Comparison of ENCODE assay signal across 10 cellular contexts in the genomic region with DNA sequence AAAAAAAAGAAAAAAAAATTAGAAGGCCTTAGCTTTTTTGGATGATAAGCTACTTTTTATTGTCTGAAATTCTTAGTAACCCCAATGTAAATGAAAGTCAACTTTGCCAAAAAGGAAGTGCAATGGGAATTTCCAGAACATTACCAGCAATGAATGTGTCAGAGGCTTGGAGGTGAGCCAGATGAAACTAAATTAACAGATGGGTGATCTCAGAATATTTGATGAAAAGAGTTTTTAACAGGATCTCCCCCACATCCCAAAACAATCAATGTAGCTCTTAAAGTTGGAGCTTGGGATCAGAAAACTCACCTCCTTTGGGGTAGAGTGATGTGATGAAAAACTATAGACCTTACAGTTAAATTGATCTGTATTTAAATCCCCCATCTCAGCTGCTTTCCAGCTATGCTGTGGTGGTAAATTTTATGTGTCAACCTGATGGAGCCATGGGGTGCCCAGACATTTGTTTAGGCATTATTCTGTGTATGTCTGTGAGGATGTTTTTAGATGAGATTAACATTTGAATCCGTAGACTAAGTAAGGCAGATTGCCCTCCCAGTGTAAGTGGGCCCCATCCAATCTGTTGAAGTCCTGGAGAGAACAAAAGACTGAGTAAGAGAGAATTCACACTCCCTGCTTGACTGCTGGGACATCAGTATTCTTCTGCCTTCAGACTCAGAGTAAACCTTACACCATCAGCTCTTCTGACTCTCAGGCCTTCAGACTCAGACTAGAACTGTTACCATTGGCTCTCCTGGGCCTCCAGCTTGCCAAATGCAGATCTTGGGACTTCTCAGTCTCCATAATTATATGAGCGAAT.
DNase-seq lines count a peak whose midpoint lies in the region; ATAC-seq and TF ChIP-seq lines count a peak whose summit lies in the region.
"Had no signal": no experiment of that assay in that cellular context is flagged by ENCODE, and none has a peak within 500 bp of the region (broad histone marks: within the 10 kb centered on the region; RNA-seq: fewer than 3 reads in every experiment).

No MANE protein-coding gene starts in this region.

- H3K4me3 Mint-ChIP-seq in neural crest cell (no peak overlapping the region), T-helper 17 cell (no peak overlapping the region)
- H3K4me3 Mint-ChIP-seq: activated naive CD8-positive, alpha-beta T cell had no signal

- H3K27ac ChIP-seq in HUES48 (ENCODE audit: low read depth, low read length) (peak overlapping the region; percentile 87), colonic mucosa (peak overlapping the region; percentile 38)

- DNase-seq in DMS153 (lab: John Stamatoyannopoulos, UW): peak; percentile 54
- no peak for DNase-seq in colonic mucosa
- no peak for DNase-seq in neural crest cell (ENCODE audit: low read depth, low spot score)
- DNase-seq in SKM-1 treated with dmso at 0.1 percent for 144 hours (lab: John Stamatoyannopoulos, UW; ENCODE audit: unreplicated experiment): no peak
- DNase-seq in T-helper 17 cell: no peak
- DNase-seq in ecto neural progenitor cell (ENCODE audit: low spot score): no peak
- DNase-seq: NCI-H2029 had no signal

- no peaks in the 10 kb centered on the region for H3K36me3 ChIP-seq in HUES48 (ENCODE audit: control insufficient read depth, insufficient read depth, low read length)
- no peaks in the 10 kb centered on the region for H3K36me3 ChIP-seq in colonic mucosa

- TF ChIP-seq CTCF in colonic mucosa (IDR thresholded peaks at IDR 0.05): no peak
- TF ChIP-seq CTCF in neural crest cell (conservative IDR thresholded peaks at IDR 0.05): no peak

- H3K4me1 ChIP-seq in HUES48 (ENCODE audit: control insufficient read depth, insufficient read depth, low read length) (peaks cover 14% of the 10 kb centered on the region), colonic mucosa (no peaks in the 10 kb centered on the region)

- H3K27me3 ChIP-seq in HUES48 (ENCODE audit: control insufficient read depth, insufficient read depth, low read length): no peaks in the 10 kb centered on the region
- H3K27me3 ChIP-seq in colonic mucosa: no peaks in the 10 kb centered on the region

- no peak for ATAC-seq in HG03139 (IDR thresholded peaks at IDR 0.05; ENCODE audit: unreplicated experiment)
- no peak for ATAC-seq in T-helper 17 cell

- no peaks in the 10 kb centered on the region for H3K27me3 Mint-ChIP-seq in neural crest cell (ENCODE audit: low read depth)
- peaks cover 9% of the 10 kb centered on the region for H3K27me3 Mint-ChIP-seq in T-helper 17 cell
- H3K27me3 Mint-ChIP-seq: activated naive CD8-positive, alpha-beta T cell had no signal

- no peaks in the 10 kb centered on the region for H3K36me3 Mint-ChIP-seq in neural crest cell (ENCODE audit: low read depth)
- H3K36me3 Mint-ChIP-seq in T-helper 17 cell (ENCODE audit: low read depth): no peaks in the 10 kb centered on the region

- H3K9ac ChIP-seq in HUES48 (ENCODE audit: low read depth, low read length) (no peak overlapping the region), colonic mucosa (ENCODE audit: low read depth in 2 of 2, low read length in 2 of 2) (no peak overlapping the region)

- H3K4me3 ChIP-seq in HUES48 (ENCODE audit: low read depth, low read length) (no peak overlapping the region), colonic mucosa (no peak overlapping the region)

- H3K9me3 ChIP-seq in HUES48 (ENCODE audit: control insufficient read depth, insufficient read depth, low read length) (peaks cover 2% of the 10 kb centered on the region; the same call in 1 of the 2 replicates), colonic mucosa (no peaks in the 10 kb centered on the region), T-helper 17 cell (ENCODE audit: control insufficient read depth, low read length, poor library complexity, severe bottlenecking) (peaks cover 3% of the 10 kb centered on the region)

- H3K9me3 Mint-ChIP-seq in neural crest cell: peaks cover 3% of the 10 kb centered on the region

- intact Hi-C loops in colonic mucosa (cut with DNase I): no loop called here

- H3K27ac Mint-ChIP-seq in neural crest cell (ENCODE audit: unreplicated experiment) (peak overlapping the region; percentile 36), T-helper 17 cell (no peak overlapping the region)
- H3K27ac Mint-ChIP-seq: activated naive CD8-positive, alpha-beta T cell had no signal

- H3K4me1 Mint-ChIP-seq in neural crest cell (peaks cover 11% of the 10 kb centered on the region), T-helper 17 cell (no peaks in the 10 kb centered on the region)
